In the genomic region with DNA sequence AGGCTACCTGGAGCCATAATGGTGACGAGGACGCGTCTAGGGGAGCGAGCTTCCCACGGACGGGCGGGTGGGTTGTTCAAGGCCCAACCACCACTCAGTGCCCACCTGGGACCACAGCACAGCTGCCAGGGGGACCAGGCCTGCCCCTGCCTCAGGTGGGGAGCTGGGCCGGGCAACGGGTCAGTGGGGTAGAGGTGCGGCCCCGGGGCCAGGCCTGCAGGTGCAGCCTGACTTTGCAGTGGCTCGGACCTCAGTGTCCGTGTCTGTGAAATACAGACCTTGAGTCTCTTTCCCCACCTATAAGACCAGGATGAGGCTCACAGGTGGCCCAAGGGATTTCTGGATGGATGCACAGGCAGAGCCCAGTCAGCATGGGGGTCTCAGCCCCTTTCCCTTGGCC, we compare ENCODE assay signal across 15 cellular contexts. TPM values are rescaled to one million over a fixed set of nuclear protein-coding genes. Genes with fewer than 3 reads are reported as not detected.
DNase-seq lines count a peak whose midpoint lies in the region; ATAC-seq and TF ChIP-seq lines count a peak whose summit lies in the region.
"Had no signal": no experiment of that assay in that cellular context is flagged by ENCODE, and none has a peak within 500 bp of the region (broad histone marks: within the 10 kb centered on the region; RNA-seq: fewer than 3 reads in every experiment).

No MANE protein-coding gene starts in this region.

- H4K20me1 ChIP-seq in BLaER1 treated with 17β-estradiol and CSF1 and Interleukin-3, amounts not matched to agents 10 nM and 100 nM: peaks cover 0 to 42% (median 8%) of the 10 kb centered on the region in 11 experiments; a peak in 7 of 22 replicates

- H3K36me3 Mint-ChIP-seq in nephron progenitor cell (ENCODE audit: low read depth) (peaks cover 22% of the 10 kb centered on the region), Calu3 (ENCODE audit: insufficient read depth, unreplicated experiment) (peaks cover 2% of the 10 kb centered on the region)
- H3K36me3 Mint-ChIP-seq: CD8-positive, alpha-beta memory T cell had no signal

- H3K27ac ChIP-seq in BLaER1 treated with 17β-estradiol and CSF1 and Interleukin-3, amounts not matched to agents 10 nM and 100 nM: no peak overlapping the region; a peak in 1 of 22 replicates
- peak overlapping the region; percentile 68; the same call in 1 of the 2 replicates for H3K27ac ChIP-seq in SK-N-MC
- peak overlapping the region; percentile 35 for H3K27ac ChIP-seq in substantia nigra (ENCODE audit: low read depth, low read length, poor library complexity, severe bottlenecking)
- H3K27ac ChIP-seq: A549 had no signal

- DNase-seq in SK-N-MC (ENCODE audit: low read depth, low spot score) (no peak), nephron progenitor cell (no peak), substantia nigra (lab: John Stamatoyannopoulos, UW) (no peak), NCI-H774 (lab: John Stamatoyannopoulos, UW) (no peak), Calu3 (no peak)
- DNase-seq: BE2C; Caco-2; CD8-positive, alpha-beta memory T cell; DMS53; GF-D8; GOT3; H9 had no signal

- H3K4me3 Mint-ChIP-seq in nephron progenitor cell (no peak overlapping the region), Calu3 (ENCODE audit: low read depth, unreplicated experiment) (no peak overlapping the region)
- H3K4me3 Mint-ChIP-seq: CD8-positive, alpha-beta memory T cell; H9 had no signal

- peak overlapping the region; percentile 96 for H3K27ac Mint-ChIP-seq in nephron progenitor cell
- no peak overlapping the region for H3K27ac Mint-ChIP-seq in Calu3 (ENCODE audit: unreplicated experiment)
- H3K27ac Mint-ChIP-seq: CD8-positive, alpha-beta memory T cell; H9 had no signal

- H3K9me3 Mint-ChIP-seq in nephron progenitor cell (no peaks in the 10 kb centered on the region), Calu3 (ENCODE audit: low read depth, unreplicated experiment) (no peaks in the 10 kb centered on the region)
- H3K9me3 Mint-ChIP-seq: CD8-positive, alpha-beta memory T cell; H9 had no signal

- peaks cover 0 to 7% (median 0%) of the 10 kb centered on the region in 11 experiments; a peak in 3 of 22 replicates for H3K27me3 ChIP-seq in BLaER1 treated with 17β-estradiol and CSF1 and Interleukin-3, amounts not matched to agents 10 nM and 100 nM
- H3K27me3 ChIP-seq: BE2C had no signal

- CTCF ChIA-PET in Calu3 (lab: Charles Lee): interaction anchor here (0.6 to 0.7 kb wide), 2 partner anchors 28 to 64 kb away, joined by 3 read pairs; no protein-coding TSS in a partner anchor

- TF ChIP-seq CTCF in nephron progenitor cell (IDR thresholded peaks at IDR 0.05): no peak
- TF ChIP-seq CTCF in Calu3 (IDR thresholded peaks at IDR 0.05; ENCODE audit: unreplicated experiment): no peak

- no peaks in the 10 kb centered on the region; a peak in 1 of 22 replicates for H3K9me3 ChIP-seq in BLaER1 treated with 17β-estradiol and CSF1 and Interleukin-3, amounts not matched to agents 10 nM and 100 nM (replicated peaks in 1 of 11)
- H3K9me3 ChIP-seq in SK-N-MC (ENCODE audit: low read depth, low read length): no peaks in the 10 kb centered on the region
- H3K9me3 ChIP-seq: A549, BE2C, Caco-2 had no signal

- H3K4me2 ChIP-seq in BLaER1 treated with 17β-estradiol and CSF1 and Interleukin-3, amounts not matched to agents 10 nM and 100 nM: peak overlapping the region in 8 of 11 experiments; percentile 36 to 86 (median 73); a peak in 14 of 22 replicates
- H3K4me2 ChIP-seq: A549 had no signal

- peaks cover 0 to 100% (median 95%) of the 10 kb centered on the region in 10 experiments; a peak in 16 of 20 replicates for H3K4me1 ChIP-seq in BLaER1 treated with 17β-estradiol and CSF1 and Interleukin-3, amounts not matched to agents 10 nM and 100 nM
- H3K4me1 ChIP-seq: Caco-2 had no signal

- peak overlapping the region in 1 of 11 experiments; percentile 13; a peak in 1 of 22 replicates for H3K9ac ChIP-seq in BLaER1 treated with 17β-estradiol and CSF1 and Interleukin-3, amounts not matched to agents 10 nM and 100 nM
- H3K9ac ChIP-seq in SK-N-MC (ENCODE audit: insufficient read length): no peak overlapping the region

- no peak overlapping the region for H3K4me3 ChIP-seq in BLaER1 treated with 17β-estradiol and CSF1 and Interleukin-3, amounts not matched to agents 10 nM and 100 nM
- no peak overlapping the region for H3K4me3 ChIP-seq in SK-N-MC
- H3K4me3 ChIP-seq: A549 had no signal

- H3K27me3 Mint-ChIP-seq in nephron progenitor cell (ENCODE audit: low read depth, poor library complexity) (peaks cover 2% of the 10 kb centered on the region), Calu3 (ENCODE audit: unreplicated experiment) (peaks cover 22% of the 10 kb centered on the region)
- H3K27me3 Mint-ChIP-seq: CD8-positive, alpha-beta memory T cell had no signal

- peaks cover 0 to 34% (median 11%) of the 10 kb centered on the region in 11 experiments; a peak in 13 of 22 replicates for H3K36me3 ChIP-seq in BLaER1 treated with 17β-estradiol and CSF1 and Interleukin-3, amounts not matched to agents 10 nM and 100 nM
- H3K36me3 ChIP-seq in SK-N-MC (ENCODE audit: insufficient read depth, low read length): no peaks in the 10 kb centered on the region; the same call in 1 of the 2 replicates
- H3K36me3 ChIP-seq: BE2C had no signal

- ATAC-seq in HG03460 (IDR thresholded peaks at IDR 0.05; ENCODE audit: unreplicated experiment): no peak
- ATAC-seq: A549 had no signal

- H3K4me1 Mint-ChIP-seq in nephron progenitor cell (peaks cover 41% of the 10 kb centered on the region), Calu3 (ENCODE audit: low read depth, unreplicated experiment) (peaks cover 5% of the 10 kb centered on the region)
- H3K4me1 Mint-ChIP-seq: CD8-positive, alpha-beta memory T cell had no signal

- intact Hi-C loops in Calu3 (cut with micrococcal nuclease; ENCODE audit: unreplicated experiment): no loop called here

- no TSS peak for BruUV-seq in Calu3 (replicated peaks; lab: Mats Ljungman, UMichigan)

RNA-seq across cellular contexts. Expression of gene ACTG1, which starts 43.3 kb away (rescaled TPM):
- total RNA-seq in Calu3 (2022): 2,184 and 2,327 TPM in 2 replicates

RNA-seq across cellular contexts. Expression of gene FSCN2, which starts 58.9 kb away (rescaled TPM):
- 5.5 and 7.0 TPM in 2 replicates for total RNA-seq in Calu3 (2022)

Comparison
In these comparisons a context has a peak if more than half of its experiments do, and no peak if none do; other contexts are left out.
1. H3K27ac ChIP-seq: peak in SK-N-MC (single experiment) and substantia nigra (single experiment); none in BLaER1 treated with 17β-estradiol and CSF1 and Interleukin-3, amounts not matched to agents 10 nM and 100 nM (0 of 11).